ENCODE assay signal across 14 cellular contexts in genomic region chr3:37491343-37491742, GRCh38.
"Had no signal": no experiment of that assay in that cellular context is flagged by ENCODE, and none has a peak within 500 bp of the region (broad histone marks: within the 10 kb centered on the region; RNA-seq: fewer than 3 reads in every experiment).

No MANE protein-coding gene starts in this region.

- DNase-seq: activated CD4-positive, alpha-beta T cell treated with anti-CD3 and anti-CD28 coated beads, Interleukin-2, amount 10 ng/mL, durations not matched to agents 24 days and 14 days; activated CD8-positive, alpha-beta memory T cell treated with anti-CD3 and anti-CD28 coated beads for 24 hours; activated effector memory CD4-positive, alpha-beta T cell treated with Interleukin-2 at 50 U/mL for 16 hours; amygdala; gastrocnemius medialis; psoas muscle; sigmoid colon; stimulated activated CD4-positive, alpha-beta T cell treated with anti-CD3 and anti-CD28 coated beads, Interleukin-12 subunit alpha, Interleukin-12 subunit beta, amount 100 ng/mL, for 4 hours; stimulated activated naive CD4-positive, alpha-beta T cell treated with Interleukin-2 at 50 U/mL for 16 hours; upper lobe of left lung had no signal

- H3K27me3 ChIP-seq: gastrocnemius medialis, hepatocyte, sigmoid colon, upper lobe of left lung had no signal

- H3K9me3 ChIP-seq: gastrocnemius medialis, psoas muscle, sigmoid colon, upper lobe of left lung had no signal

- H3K27ac Mint-ChIP-seq: activated CD4-positive, alpha-beta T cell treated with anti-CD3 and anti-CD28 coated beads, Interleukin-2, amount 10 ng/mL, durations not matched to agents 24 days and 14 days; activated naive CD4-positive, alpha-beta T cell treated with anti-CD3 and anti-CD28 coated beads, Interleukin-2, amount 50 U/mL, for 24 hours; nephron; T-helper 1 cell treated with Interleukin-12 subunit alpha and Interleukin-12 subunit beta and Interleukin-4 antibody, amounts not matched to agents 30 μg/mL and 1 μg/mL, for 36 hours had no signal

- H3K36me3 ChIP-seq: gastrocnemius medialis, upper lobe of left lung had no signal

- ATAC-seq: gastrocnemius medialis had no signal

- H3K36me3 Mint-ChIP-seq: activated naive CD4-positive, alpha-beta T cell treated with anti-CD3 and anti-CD28 coated beads, Interleukin-2, amount 50 U/mL, for 24 hours had no signal

- H3K4me3 ChIP-seq: gastrocnemius medialis, hepatocyte, psoas muscle, sigmoid colon, upper lobe of left lung had no signal

- H3K4me2 ChIP-seq: hepatocyte had no signal

- H2AFZ ChIP-seq: hepatocyte had no signal

- H3K4me3 Mint-ChIP-seq: activated CD4-positive, alpha-beta T cell treated with anti-CD3 and anti-CD28 coated beads, Interleukin-2, amount 10 ng/mL, durations not matched to agents 24 days and 14 days; activated naive CD4-positive, alpha-beta T cell treated with anti-CD3 and anti-CD28 coated beads, Interleukin-2, amount 50 U/mL, for 24 hours; nephron; T-helper 1 cell treated with Interleukin-12 subunit alpha and Interleukin-12 subunit beta and Interleukin-4 antibody, amounts not matched to agents 30 μg/mL and 1 μg/mL, for 36 hours had no signal

- H3K27ac ChIP-seq: gastrocnemius medialis, hepatocyte, psoas muscle had no signal

- H3K4me1 Mint-ChIP-seq: activated naive CD4-positive, alpha-beta T cell treated with anti-CD3 and anti-CD28 coated beads, Interleukin-2, amount 50 U/mL, for 24 hours had no signal

- H3K9me3 Mint-ChIP-seq: activated CD4-positive, alpha-beta T cell treated with anti-CD3 and anti-CD28 coated beads, Interleukin-2, amount 10 ng/mL, durations not matched to agents 24 days and 14 days; nephron had no signal
